Comparison of ENCODE assay signal across 1 cellular context in the genomic region with DNA sequence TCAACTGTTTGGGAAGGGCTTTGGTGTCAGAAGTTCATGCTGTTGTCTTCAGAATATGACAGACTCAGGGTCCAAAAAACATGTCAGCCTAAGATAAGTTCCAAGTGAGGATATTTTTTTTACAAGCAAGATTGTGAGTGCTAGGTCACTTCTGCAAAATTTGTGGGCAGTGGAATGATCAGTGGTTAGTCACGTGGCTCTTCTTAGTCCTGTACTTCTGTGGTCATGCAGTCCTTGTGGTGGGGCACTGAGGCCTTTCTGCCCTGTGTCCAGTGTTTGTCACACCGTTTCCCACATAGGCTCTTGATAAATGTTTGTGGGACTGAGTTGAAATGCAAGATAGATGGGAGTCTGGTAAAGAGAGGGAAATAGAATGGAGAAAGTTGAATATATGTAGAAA.
TF ChIP-seq lines count a peak whose summit lies in the region.

No MANE protein-coding gene starts in this region.

TF ChIP-seq in GM12878, 131 proteins besides CTCF, POLR2A, EP300 and RAD21 (continued from another document and continues in another):
- no peak for TF ChIP-seq ELK1 (IDR thresholded peaks at IDR 0.05; ENCODE audit: low read depth, low read length)
- no peak for TF ChIP-seq IRF4 (IDR thresholded peaks at IDR 0.05; ENCODE audit: low read depth, low read length)
- TF ChIP-seq, protein P1, sequence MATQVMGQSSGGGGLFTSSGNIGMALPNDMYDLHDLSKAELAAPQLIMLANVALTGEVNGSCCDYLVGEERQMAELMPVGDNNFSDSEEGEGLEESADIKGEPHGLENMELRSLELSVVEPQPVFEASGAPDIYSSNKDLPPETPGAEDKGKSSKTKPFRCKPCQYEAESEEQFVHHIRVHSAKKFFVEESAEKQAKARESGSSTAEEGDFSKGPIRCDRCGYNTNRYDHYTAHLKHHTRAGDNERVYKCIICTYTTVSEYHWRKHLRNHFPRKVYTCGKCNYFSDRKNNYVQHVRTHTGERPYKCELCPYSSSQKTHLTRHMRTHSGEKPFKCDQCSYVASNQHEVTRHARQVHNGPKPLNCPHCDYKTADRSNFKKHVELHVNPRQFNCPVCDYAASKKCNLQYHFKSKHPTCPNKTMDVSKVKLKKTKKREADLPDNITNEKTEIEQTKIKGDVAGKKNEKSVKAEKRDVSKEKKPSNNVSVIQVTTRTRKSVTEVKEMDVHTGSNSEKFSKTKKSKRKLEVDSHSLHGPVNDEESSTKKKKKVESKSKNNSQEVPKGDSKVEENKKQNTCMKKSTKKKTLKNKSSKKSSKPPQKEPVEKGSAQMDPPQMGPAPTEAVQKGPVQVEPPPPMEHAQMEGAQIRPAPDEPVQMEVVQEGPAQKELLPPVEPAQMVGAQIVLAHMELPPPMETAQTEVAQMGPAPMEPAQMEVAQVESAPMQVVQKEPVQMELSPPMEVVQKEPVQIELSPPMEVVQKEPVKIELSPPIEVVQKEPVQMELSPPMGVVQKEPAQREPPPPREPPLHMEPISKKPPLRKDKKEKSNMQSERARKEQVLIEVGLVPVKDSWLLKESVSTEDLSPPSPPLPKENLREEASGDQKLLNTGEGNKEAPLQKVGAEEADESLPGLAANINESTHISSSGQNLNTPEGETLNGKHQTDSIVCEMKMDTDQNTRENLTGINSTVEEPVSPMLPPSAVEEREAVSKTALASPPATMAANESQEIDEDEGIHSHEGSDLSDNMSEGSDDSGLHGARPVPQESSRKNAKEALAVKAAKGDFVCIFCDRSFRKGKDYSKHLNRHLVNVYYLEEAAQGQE (IDR thresholded peaks at IDR 0.05; ENCODE audit: low read depth, low read length) = 0 out of 2 replicates have a peak, but pooled peaks have one; percentile 16
- no peak for TF ChIP-seq EZH2 (IDR thresholded peaks at IDR 0.05; ENCODE audit: borderline replicate concordance, control insufficient read depth, low read depth, low read length)
- TF ChIP-seq, protein P2, sequence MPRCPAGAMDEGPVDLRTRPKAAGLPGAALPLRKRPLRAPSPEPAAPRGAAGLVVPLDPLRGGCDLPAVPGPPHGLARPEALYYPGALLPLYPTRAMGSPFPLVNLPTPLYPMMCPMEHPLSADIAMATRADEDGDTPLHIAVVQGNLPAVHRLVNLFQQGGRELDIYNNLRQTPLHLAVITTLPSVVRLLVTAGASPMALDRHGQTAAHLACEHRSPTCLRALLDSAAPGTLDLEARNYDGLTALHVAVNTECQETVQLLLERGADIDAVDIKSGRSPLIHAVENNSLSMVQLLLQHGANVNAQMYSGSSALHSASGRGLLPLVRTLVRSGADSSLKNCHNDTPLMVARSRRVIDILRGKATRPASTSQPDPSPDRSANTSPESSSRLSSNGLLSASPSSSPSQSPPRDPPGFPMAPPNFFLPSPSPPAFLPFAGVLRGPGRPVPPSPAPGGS (IDR thresholded peaks at IDR 0.05; ENCODE audit: borderline replicate concordance, insufficient read depth, low read depth, low read length, poor library complexity, severe bottlenecking) = no peak
- no peak for TF ChIP-seq ZZZ3 (IDR thresholded peaks at IDR 0.05; ENCODE audit: control insufficient read depth, insufficient read length, low read depth)
- no peak for TF ChIP-seq POLR2AphosphoS5 (IDR thresholded peaks at IDR 0.05; ENCODE audit: low read length)
- no peak for TF ChIP-seq PAX5 (IDR thresholded peaks at IDR 0.05; ENCODE audit: borderline replicate concordance, low read depth, low read length)
- TF ChIP-seq ESRRA (IDR thresholded peaks at IDR 0.05; ENCODE audit: low read length) = no peak
- no peak for TF ChIP-seq ETV6 (conservative IDR thresholded peaks at IDR 0.05 in 1 of 2, IDR thresholded peaks at IDR 0.05 in 1 of 2; ENCODE audit: borderline replicate concordance in 1 of 2, low read depth in 1 of 2)
- TF ChIP-seq USF2 (IDR thresholded peaks at IDR 0.05; ENCODE audit: borderline replicate concordance, low read depth, low read length) = peak; percentile 40; the same call in 1 of the 2 replicates
- TF ChIP-seq ZNF274 (IDR thresholded peaks at IDR 0.05; ENCODE audit: insufficient read depth, insufficient read length) = no peak
- TF ChIP-seq CHD4 (IDR thresholded peaks at IDR 0.05) = no peak
- TF ChIP-seq RAD51 (IDR thresholded peaks at IDR 0.05) = peak; percentile 89
- no peak for TF ChIP-seq MTA3 (IDR thresholded peaks at IDR 0.05; ENCODE audit: borderline replicate concordance, low read length)
- no peak for TF ChIP-seq ZBTB11 (CRISPR knock-in tag; IDR thresholded peaks at IDR 0.05)
- TF ChIP-seq E4F1 (IDR thresholded peaks at IDR 0.05; ENCODE audit: borderline replicate concordance, partially characterized antibody) = no peak
- TF ChIP-seq HCFC1 (IDR thresholded peaks at IDR 0.05; ENCODE audit: low read length) = no peak
- peak; percentile 72 to 79; a peak in 3 of 4 replicates for TF ChIP-seq BHLHE40 (IDR thresholded peaks at IDR 0.05; ENCODE audit: borderline replicate concordance in 1 of 2, low read depth in 2 of 2, low read length in 1 of 2)
- no peak for TF ChIP-seq NR2C2 (IDR thresholded peaks at IDR 0.05; ENCODE audit: borderline replicate concordance, control insufficient read depth, insufficient read length, low read depth)
- TF ChIP-seq STAT1 (conservative IDR thresholded peaks at IDR 0.05) = no peak
- TF ChIP-seq WRNIP1 (IDR thresholded peaks at IDR 0.05; ENCODE audit: borderline replicate concordance, low read depth, low read length) = no peak
- no peak for TF ChIP-seq GATAD2B (conservative IDR thresholded peaks at IDR 0.05; ENCODE audit: low read depth)
- TF ChIP-seq CREM (IDR thresholded peaks at IDR 0.05; ENCODE audit: low read depth) = no peak
- no peak for TF ChIP-seq HDAC2 (IDR thresholded peaks at IDR 0.05)
- TF ChIP-seq YY1 (IDR thresholded peaks at IDR 0.05; ENCODE audit: low read depth, low read length) = no peak
- TF ChIP-seq STAT3 (IDR thresholded peaks at IDR 0.05; ENCODE audit: low read depth, low read length) = no peak
- no peak for TF ChIP-seq SMARCA5 (IDR thresholded peaks at IDR 0.05)
- TF ChIP-seq BCL11A (IDR thresholded peaks at IDR 0.05; ENCODE audit: low read depth, low read length) = no peak
- TF ChIP-seq MXI1 (IDR thresholded peaks at IDR 0.05; ENCODE audit: low read depth, low read length) = no peak
- no peak for TF ChIP-seq ZBED1 (IDR thresholded peaks at IDR 0.05; ENCODE audit: borderline replicate concordance)
- TF ChIP-seq PAX8 (IDR thresholded peaks at IDR 0.05) = no peak
- no peak for TF ChIP-seq CEBPZ (IDR thresholded peaks at IDR 0.05; ENCODE audit: low read depth, low read length)
- no peak for TF ChIP-seq ZNF687 (IDR thresholded peaks at IDR 0.05)
- no peak for TF ChIP-seq MEF2B (IDR thresholded peaks at IDR 0.05; ENCODE audit: partially characterized antibody, poor library complexity, severe bottlenecking)
- TF ChIP-seq FOXK2 (IDR thresholded peaks at IDR 0.05) = no peak
- no peak for TF ChIP-seq NFYA (IDR thresholded peaks at IDR 0.05; ENCODE audit: borderline replicate concordance, low read depth, low read length)
